16 cellular contexts compared by ENCODE assay signal in the genomic region with DNA sequence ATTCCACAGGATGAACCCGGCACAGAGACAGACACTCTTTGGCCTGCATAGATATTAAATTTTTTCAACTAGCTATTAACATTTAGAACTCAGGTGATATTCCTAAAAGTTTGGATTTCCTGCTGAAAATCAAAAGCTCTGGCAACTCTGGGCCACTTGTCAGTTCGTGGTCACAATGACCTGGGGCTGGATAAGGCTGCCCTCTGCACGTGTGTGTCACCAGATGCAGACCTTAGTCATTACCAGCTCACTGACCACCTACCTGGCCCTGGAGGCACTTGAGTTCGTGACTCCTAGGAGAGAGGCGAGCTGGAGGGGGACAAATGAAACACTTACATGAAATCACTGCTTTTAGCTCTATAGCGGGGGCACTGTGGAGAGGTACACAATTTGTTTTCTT.
A peak's percentile ranks its signal among the peaks of the same experiment; 100 is the strongest.
DNase-seq lines count a peak whose midpoint lies in the region; ATAC-seq, FAIRE-seq and TF ChIP-seq lines count a peak whose summit lies in the region.
"Had no signal": no experiment of that assay in that cellular context is flagged by ENCODE, and none has a peak within 500 bp of the region (broad histone marks: within the 10 kb centered on the region; RNA-seq: fewer than 3 reads in every experiment).

No MANE protein-coding gene starts in this region.

- 78 to 82% (median 80%) methylated on average over 6 of the region's 6 CpGs for WGBS in small intestine, 3 donors

- no peaks in the 10 kb centered on the region for H3K9me3 ChIP-seq in small intestine (ENCODE audit: control insufficient read depth, low read depth)
- H3K9me3 ChIP-seq: esophagus squamous epithelium, SJSA1 had no signal

- H3K4me3 ChIP-seq in ACC112 (ENCODE audit: low read depth, low read length) (no peak overlapping the region), small intestine (ENCODE audit: low read depth in 1 of 2, low read length in 2 of 2) (no peak overlapping the region)
- H3K4me3 ChIP-seq: esophagus squamous epithelium, SJSA1 had no signal

- TF ChIP-seq CTCF in natural killer cell (IDR thresholded peaks at IDR 0.05): no peak

- H3K79me2 ChIP-seq in ACC112 (ENCODE audit: control insufficient read depth, insufficient read depth, low read length, unreplicated experiment): peaks cover 90% of the 10 kb centered on the region

- no peaks in the 10 kb centered on the region for H3K27me3 Mint-ChIP-seq in natural killer cell (ENCODE audit: low read depth in 2 of 2)
- H3K27me3 Mint-ChIP-seq: activated naive CD8-positive, alpha-beta T cell treated with anti-CD3 and anti-CD28 coated beads for 36 hours; B cell had no signal

- H3K27ac ChIP-seq in ACC112 (ENCODE audit: low read depth, low read length) (peak overlapping the region; percentile 34; the same call in 1 of the 2 replicates), small intestine (ENCODE audit: low read depth in 1 of 2, low read length in 1 of 2) (no peak overlapping the region)
- H3K27ac ChIP-seq: SJSA1 had no signal

- H3K4me1 ChIP-seq in ACC112 (ENCODE audit: control insufficient read depth, insufficient read depth, low read length, unreplicated experiment): peaks cover 61% of the 10 kb centered on the region
- H3K4me1 ChIP-seq in small intestine (ENCODE audit: control insufficient read depth in 2 of 2, insufficient read depth in 1 of 2, low read depth in 1 of 2, low read length in 1 of 2): peaks cover 4 to 6% of the 10 kb centered on the region in 2 donors

- H3K27me3 ChIP-seq in ACC112 (ENCODE audit: insufficient read depth, low read length): no peaks in the 10 kb centered on the region
- no peaks in the 10 kb centered on the region for H3K27me3 ChIP-seq in small intestine (ENCODE audit: control insufficient read depth in 2 of 2, insufficient read depth in 2 of 2, low read length in 2 of 2)
- H3K27me3 ChIP-seq: esophagus squamous epithelium, SJSA1 had no signal

- intact Hi-C loops in natural killer cell (cut with micrococcal nuclease): no loop called here

- H3K36me3 Mint-ChIP-seq in natural killer cell: no peaks in the 10 kb centered on the region

- H3K4me3 Mint-ChIP-seq in natural killer cell: no peak overlapping the region
- H3K4me3 Mint-ChIP-seq: activated naive CD8-positive, alpha-beta T cell treated with anti-CD3 and anti-CD28 coated beads for 36 hours; B cell had no signal

- FAIRE-seq in small intestine (lab: Jason Lieb, UNC): no peak
- FAIRE-seq: HTR-8/SVneo had no signal

- H3K27ac Mint-ChIP-seq in natural killer cell: peak overlapping the region; percentile 94 to 97
- H3K27ac Mint-ChIP-seq: activated naive CD8-positive, alpha-beta T cell treated with anti-CD3 and anti-CD28 coated beads for 36 hours; B cell had no signal

- H3K36me3 ChIP-seq in ACC112 (ENCODE audit: insufficient read depth, low read length) (peaks cover 5% of the 10 kb centered on the region; the same call in 1 of the 2 replicates), small intestine (ENCODE audit: control insufficient read depth in 2 of 2, insufficient read depth in 2 of 2, low read length in 2 of 2) (no peaks in the 10 kb centered on the region)

- no peak overlapping the region for H2AFZ ChIP-seq in ACC112 (ENCODE audit: low read length, unreplicated experiment)

- DNase-seq in HK-2 (ENCODE audit: unreplicated experiment) (peak; percentile 32), dermis blood vessel endothelial cell (peak; percentile 51), natural killer cell (no peak), small intestine (no peak)
- no peak for DNase-seq in activated CD8-positive, alpha-beta memory T cell treated with anti-CD3 and anti-CD28 coated beads for 24 hours
- no peak for DNase-seq in activated CD4-positive, CD25-positive, alpha-beta regulatory T cell treated with anti-CD3 and anti-CD28 coated beads, Interleukin-2, amount 50 U/mL, for 72 hours
- DNase-seq: activated naive CD8-positive, alpha-beta T cell treated with anti-CD3 and anti-CD28 coated beads for 36 hours; esophagus squamous epithelium; HCEC 1CT; NCI-H1436; stimulated activated CD4-positive, alpha-beta T cell treated with anti-CD3 and anti-CD28 coated beads, Interleukin-2, amount 100 ng/mL, for 24 hours had no signal

- ATAC-seq in natural killer cell (no peak), HG02885 (IDR thresholded peaks at IDR 0.05; ENCODE audit: poor library complexity, unreplicated experiment) (no peak)

- no peaks in the 10 kb centered on the region for H3K9me3 Mint-ChIP-seq in natural killer cell
- H3K9me3 Mint-ChIP-seq: activated naive CD8-positive, alpha-beta T cell treated with anti-CD3 and anti-CD28 coated beads for 36 hours had no signal

- H3K4me1 Mint-ChIP-seq in natural killer cell: peaks cover 80 to 81% of the 10 kb centered on the region in 2 donors

Comparison
In these comparisons a context has a peak if more than half of its experiments do, and no peak if none do; other contexts are left out.
1. DNase-seq: peak in HK-2 (single experiment) and dermis blood vessel endothelial cell (single experiment); none in natural killer cell (single experiment), small intestine (single experiment), activated CD8-positive, alpha-beta memory T cell treated with anti-CD3 and anti-CD28 coated beads for 24 hours (single experiment) and activated CD4-positive, CD25-positive, alpha-beta regulatory T cell treated with anti-CD3 and anti-CD28 coated beads, Interleukin-2, amount 50 U/mL, for 72 hours (single experiment).